In genomic region chr20:33653900-33654596, GRCh38 we compare ENCODE assay signal across 10 cellular contexts. TPM values are rescaled to one million over a fixed set of nuclear protein-coding genes. Genes with fewer than 3 reads are reported as not detected.
DNase-seq lines count a peak whose midpoint lies in the region; ATAC-seq, FAIRE-seq and TF ChIP-seq lines count a peak whose summit lies in the region.
"Had no signal": no experiment of that assay in that cellular context is flagged by ENCODE, and none has a peak within 500 bp of the region (broad histone marks: within the 10 kb centered on the region; RNA-seq: fewer than 3 reads in every experiment).

No MANE protein-coding gene starts in this region.

- TF ChIP-seq CTCF in epithelial cell of esophagus (IDR thresholded peaks at IDR 0.05; ENCODE audit: insufficient read depth, low read depth, low read length, missing control alignments) (no peak), pancreas (IDR thresholded peaks at IDR 0.05) (no peak)

- H3K9me3 ChIP-seq in pancreas = no peaks in the 10 kb centered on the region

- WGBS in pancreas, 2 donors = 25 to 29% methylated on average over 11 of the region's 11 CpGs

- peaks cover 0 to 7% (median 0%) of the 10 kb centered on the region in 3 donors for H3K36me3 ChIP-seq in pancreas

- H3K27me3 ChIP-seq in pancreas = no peaks in the 10 kb centered on the region

- H3K4me3 ChIP-seq in epithelial cell of esophagus (ENCODE audit: low read length) = no peak overlapping the region
- H3K4me3 ChIP-seq in pancreas = no peak overlapping the region

- intact Hi-C loops in pancreas (cut with DNase I) = no loop called here

- FAIRE-seq in pancreas (lab: Jason Lieb, UNC) = no peak
- FAIRE-seq: TTC549 had no signal

- peaks cover 21 to 27% (median 27%) of the 10 kb centered on the region in 3 donors for H3K4me1 ChIP-seq in pancreas

- DNase-seq in HPDE6-E6E7 (ENCODE audit: extremely low spot score) = peak; percentile 71
- peak; percentile 99 for DNase-seq in NCI-H345 (lab: John Stamatoyannopoulos, UW)
- DNase-seq in epithelial cell of esophagus (ENCODE audit: low read depth) = peak; percentile 65
- peak; percentile 97 to 99 (median 98) for DNase-seq in pancreas
- no peak for DNase-seq in activated effector memory CD4-positive, alpha-beta T cell treated with Interleukin-2 at 50 U/mL for 16 hours
- no peak for DNase-seq in erythroblast (lab: John Stamatoyannopoulos, UW)

- no peak for TF ChIP-seq POLR2A in erythroblast (IDR thresholded peaks at IDR 0.05; ENCODE audit: low read length)

- peak; percentile 89 to 94 (median 91) for ATAC-seq in pancreas
- no peak for ATAC-seq in HG03442 (IDR thresholded peaks at IDR 0.05; ENCODE audit: unreplicated experiment)
- ATAC-seq in HG03135 (IDR thresholded peaks at IDR 0.05; ENCODE audit: unreplicated experiment) = no peak

- H3K27ac ChIP-seq in pancreas = peak overlapping the region; percentile 77 to 91 (median 82)

RNA-seq across cellular contexts. Expression of gene C20orf144, which starts 8.1 kb away (rescaled TPM):
- under 1 TPM in 4 of 6 donors, not detected in 2; 0.09 to 0.14 (median 0.11) TPM for total RNA-seq in pancreas
- polyA plus RNA-seq in pancreas = under 1 TPM; 0.12 to 0.15 TPM
- total RNA-seq: ureter had no signal

RNA-seq across cellular contexts. Expression of gene ACTL10, which starts 12.7 kb away (rescaled TPM):
- total RNA-seq in pancreas = 1 to 10 TPM; 2.1 to 3.5 (median 2.7) TPM
- 1 to 10 TPM; 1.6 to 2.2 TPM for polyA plus RNA-seq in pancreas

RNA-seq across cellular contexts. Expression of gene NECAB3, which starts 20.2 kb away (rescaled TPM):
- 10 to 100 TPM; 15.8 to 22.4 (median 18.8) TPM for total RNA-seq in pancreas
- polyA plus RNA-seq in pancreas = 10 to 100 TPM; 29.4 to 40.0 TPM

RNA-seq across cellular contexts. Expression of gene E2F1, which starts 32.1 kb away (rescaled TPM):
- under 1 TPM; 0.23 to 0.92 (median 0.56) TPM for total RNA-seq in pancreas
- polyA plus RNA-seq in pancreas = under 1 TPM; 0.54 to 0.91 TPM

Comparison
In these comparisons a context has a peak if more than half of its experiments do, and no peak if none do; other contexts are left out.
1. DNase-seq: peak in HPDE6-E6E7 (single experiment), NCI-H345 (single experiment), epithelial cell of esophagus (single experiment) and pancreas (6 of 6); none in activated effector memory CD4-positive, alpha-beta T cell treated with Interleukin-2 at 50 U/mL for 16 hours (single experiment) and erythroblast (0 of 2).
2. ATAC-seq: peak in pancreas (4 of 4); none in HG03442 (single experiment) and HG03135 (single experiment).